35 cellular contexts compared by ENCODE assay signal in genomic region chr19:13129384-13129783, GRCh38.
"Had no signal": no experiment of that assay in that cellular context is flagged by ENCODE, and none has a peak within 500 bp of the region (broad histone marks: within the 10 kb centered on the region; RNA-seq: fewer than 3 reads in every experiment).

No MANE protein-coding gene starts in this region.

- H3K36me3 ChIP-seq: ascending aorta, breast epithelium, cardiac muscle cell, gastrocnemius medialis had no signal

- H3K9me3 Mint-ChIP-seq: activated B cell treated with CpG ODN at 0.5 μM for 24 hours; activated CD8-positive, alpha-beta T cell treated with anti-CD3 and anti-CD28 coated beads for 36 hours; activated naive CD4-positive, alpha-beta T cell treated with anti-CD3 and anti-CD28 coated beads for 36 hours; activated naive CD4-positive, alpha-beta T cell treated with anti-CD3 and anti-CD28 coated beads, Interleukin-2, amount 50 U/mL, for 24 hours; activated naive CD8-positive, alpha-beta T cell treated with anti-CD3 and anti-CD28 coated beads for 36 hours; activated T-helper 1 cell treated with anti-CD3 and anti-CD28 coated beads, Interleukin-12 subunit alpha, Interleukin-12 subunit beta, Interleukin-2, Interleukin-4 antibody, amounts not matched to agents 30 ng/mL and 10 ng/mL and 1 ng/mL, durations not matched to agents 14 hours and 24 hours and 36 hours; activated T-helper 2 cell treated with anti-CD3 and anti-CD28 coated beads, Interferon-gamma antibody, Interleukin-2, Interleukin-4, amounts not matched to agents 10 μg/mL and 5 μg/mL and 100 μg/mL, durations not matched to agents 14 hours and 24 hours and 36 hours; brain; central memory CD8-positive, alpha-beta T cell; dendritic cell treated with granulocyte-macrophage colony-stimulating factor and Interleukin-4, amounts not matched to agents 40 ng/mL and 50 ng/mL, for 4 days; T-helper 2 cell treated with Interferon-gamma antibody and Interleukin-4, amounts not matched to agents 5 μg/mL and 100 μg/mL, for 36 hours had no signal

- ATAC-seq: activated CD4-positive, CD25-positive, alpha-beta regulatory T cell treated with anti-CD3 and anti-CD28 coated beads, Interleukin-2, amount 50 U/mL, for 24 hours; activated CD8-positive, alpha-beta memory T cell treated with anti-CD3 and anti-CD28 coated beads, Interleukin-2, amount 10 ng/mL, durations not matched to agents 7 days and 5 days; activated CD8-positive, alpha-beta T cell treated with anti-CD3 and anti-CD28 coated beads for 36 hours; foreskin keratinocyte; gastrocnemius medialis; T-helper 17 cell had no signal

- H3K27ac Mint-ChIP-seq: activated B cell treated with CpG ODN at 0.5 μM for 24 hours; activated naive CD4-positive, alpha-beta T cell treated with anti-CD3 and anti-CD28 coated beads, Interleukin-2, amount 50 U/mL, for 24 hours; activated naive CD8-positive, alpha-beta T cell treated with anti-CD3 and anti-CD28 coated beads for 36 hours; dendritic cell treated with granulocyte-macrophage colony-stimulating factor and Interleukin-4, amounts not matched to agents 40 ng/mL and 50 ng/mL, for 4 days; T-helper 2 cell treated with Interferon-gamma antibody and Interleukin-4, amounts not matched to agents 5 μg/mL and 100 μg/mL, for 36 hours had no signal

- H3K4me3 ChIP-seq: ascending aorta, breast epithelium, cardiac muscle cell, coronary artery, dorsolateral prefrontal cortex, esophagus muscularis mucosa, gastrocnemius medialis had no signal

- H3K9me3 ChIP-seq: ascending aorta, breast epithelium, esophagus muscularis mucosa, gastrocnemius medialis had no signal

- H3K4me1 ChIP-seq: ascending aorta, breast epithelium, foreskin keratinocyte had no signal

- H3K27me3 Mint-ChIP-seq: activated B cell treated with CpG ODN at 0.5 μM for 24 hours; activated CD8-positive, alpha-beta memory T cell treated with anti-CD3 and anti-CD28 coated beads, Interleukin-2, amount 10 ng/mL, durations not matched to agents 7 days and 5 days; activated CD8-positive, alpha-beta T cell treated with anti-CD3 and anti-CD28 coated beads for 36 hours; activated naive CD4-positive, alpha-beta T cell treated with anti-CD3 and anti-CD28 coated beads, Interleukin-2, amount 50 U/mL, for 24 hours; activated naive CD8-positive, alpha-beta T cell treated with anti-CD3 and anti-CD28 coated beads for 36 hours; central memory CD8-positive, alpha-beta T cell; dendritic cell treated with granulocyte-macrophage colony-stimulating factor and Interleukin-4, amounts not matched to agents 40 ng/mL and 50 ng/mL, for 4 days; T-helper 17 cell had no signal

- H3K4me3 Mint-ChIP-seq: activated B cell treated with CpG ODN at 0.5 μM for 24 hours; activated CD8-positive, alpha-beta memory T cell treated with anti-CD3 and anti-CD28 coated beads, Interleukin-2, amount 10 ng/mL, durations not matched to agents 7 days and 5 days; activated CD8-positive, alpha-beta T cell treated with anti-CD3 and anti-CD28 coated beads for 36 hours; activated naive CD4-positive, alpha-beta T cell treated with anti-CD3 and anti-CD28 coated beads for 36 hours; activated naive CD4-positive, alpha-beta T cell treated with anti-CD3 and anti-CD28 coated beads, Interleukin-2, amount 50 U/mL, for 24 hours; activated naive CD8-positive, alpha-beta T cell treated with anti-CD3 and anti-CD28 coated beads for 36 hours; activated T-helper 1 cell treated with anti-CD3 and anti-CD28 coated beads, Interleukin-12 subunit alpha, Interleukin-12 subunit beta, Interleukin-2, Interleukin-4 antibody, amounts not matched to agents 30 ng/mL and 10 ng/mL and 1 ng/mL, durations not matched to agents 14 hours and 24 hours and 36 hours; brain; central memory CD8-positive, alpha-beta T cell; dendritic cell treated with granulocyte-macrophage colony-stimulating factor and Interleukin-4, amounts not matched to agents 40 ng/mL and 50 ng/mL, for 4 days; T-helper 17 cell; T-helper 2 cell treated with Interferon-gamma antibody and Interleukin-4, amounts not matched to agents 5 μg/mL and 100 μg/mL, for 36 hours had no signal

- DNase-seq: activated B cell treated with CpG ODN at 0.5 μM for 24 hours; activated CD4-positive, alpha-beta T cell treated with anti-CD3 and anti-CD28 coated beads for 48 hours; activated CD4-positive, alpha-beta T cell treated with anti-CD3 and anti-CD28 coated beads, Interleukin-2, amount 50 U/mL, for 1 hour; activated CD4-positive, alpha-beta T cell treated with anti-CD3 and anti-CD28 coated beads, Interleukin-2, amount 50 U/mL, for 48 hours; activated CD8-positive, alpha-beta memory T cell treated with anti-CD3 and anti-CD28 coated beads, Interleukin-2, amount 10 ng/mL, durations not matched to agents 7 days and 5 days; activated CD8-positive, alpha-beta memory T cell treated with anti-CD3 and anti-CD28 coated beads, Interleukin-2, amount 50 U/mL, for 4 hours; activated CD8-positive, alpha-beta T cell treated with anti-CD3 and anti-CD28 coated beads for 36 hours; activated effector memory CD4-positive, alpha-beta T cell treated with anti-CD3 and anti-CD28 coated beads, Interleukin-2, amount 50 U/mL, for 16 hours; activated naive CD4-positive, alpha-beta T cell treated with anti-CD3 and anti-CD28 coated beads for 36 hours; activated naive CD8-positive, alpha-beta T cell treated with anti-CD3 and anti-CD28 coated beads for 36 hours; activated T-cell treated with anti-CD3 and anti-CD28 coated beads, Interleukin-2, amount 50 U/mL, for 1 hour; activated T-cell treated with anti-CD3 and anti-CD28 coated beads, Interleukin-2, amount 50 U/mL, for 48 hours; dorsolateral prefrontal cortex; effector memory CD4-positive, alpha-beta T cell; erythroblast; foreskin keratinocyte; gastrocnemius medialis; glutamatergic neuron; T-helper 1 cell; T-helper 17 cell; T1000; WERI-Rb-1 had no signal

- H3K27ac ChIP-seq: ascending aorta, cardiac muscle cell, coronary artery, esophagus muscularis mucosa, foreskin keratinocyte, gastrocnemius medialis had no signal

- H3K27me3 ChIP-seq: ascending aorta, breast epithelium, cardiac muscle cell, dorsolateral prefrontal cortex, esophagus muscularis mucosa, foreskin keratinocyte, gastrocnemius medialis had no signal

- H3K36me3 Mint-ChIP-seq: activated naive CD4-positive, alpha-beta T cell treated with anti-CD3 and anti-CD28 coated beads, Interleukin-2, amount 50 U/mL, for 24 hours had no signal
